ENCODE assay signal across 9 cellular contexts in the genomic region with DNA sequence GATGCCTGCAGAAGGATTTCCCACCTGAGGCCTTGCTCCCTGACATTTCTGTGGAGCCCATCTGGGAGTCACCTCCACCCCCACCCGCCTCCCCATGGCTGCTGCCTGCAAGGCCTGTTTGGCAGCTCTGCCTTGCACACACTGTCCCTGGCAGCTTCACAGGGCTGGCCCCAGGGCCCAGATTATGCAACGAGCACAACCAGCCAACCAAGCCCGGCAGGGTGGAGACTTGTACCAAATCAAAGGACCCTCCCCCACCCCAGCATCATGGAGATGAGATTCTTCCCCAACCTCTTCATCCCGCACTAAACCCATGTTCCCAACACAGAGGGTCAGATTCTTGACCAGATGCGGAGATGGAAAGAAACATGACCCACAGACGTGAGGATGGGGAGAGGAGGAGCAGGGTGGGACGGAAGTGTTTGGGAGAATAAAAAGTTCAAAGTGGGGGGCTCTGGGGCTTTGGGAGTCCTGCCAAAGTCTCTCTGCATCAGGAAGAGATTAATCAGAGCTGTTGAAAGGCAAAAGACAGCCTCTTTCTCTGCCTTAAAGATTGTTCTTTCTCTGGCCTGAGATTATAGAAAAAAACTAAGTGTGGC. TPM values are rescaled to one million over a fixed set of nuclear protein-coding genes. Genes with fewer than 3 reads are reported as not detected.
A peak's percentile ranks its signal among the peaks of the same experiment; 100 is the strongest.
DNase-seq lines count a peak whose midpoint lies in the region; ATAC-seq lines count a peak whose summit lies in the region.
"Had no signal": no experiment of that assay in that cellular context is flagged by ENCODE, and none has a peak within 500 bp of the region (broad histone marks: within the 10 kb centered on the region; RNA-seq: fewer than 3 reads in every experiment).

No MANE protein-coding gene starts in this region.

- no peak for DNase-seq in activated T-cell treated with anti-CD3 and anti-CD28 coated beads, Interleukin-2, amount 50 U/mL, for 72 hours
- DNase-seq in activated T-cell treated with anti-CD3 and anti-CD28 coated beads, Interleukin-2, amount 50 U/mL, for 1 hour, result no peak
- peak; percentile 84 for DNase-seq in adipocyte (ENCODE audit: low read depth)
- peak; percentile 94 to 98 (median 97) for DNase-seq in right cardiac atrium
- no peak for DNase-seq in NCI-H1092 treated with DMSO at 0.1 percent for 48 hours (lab: John Stamatoyannopoulos, UW)

- H3K4me2 ChIP-seq in skeletal muscle satellite cell (ENCODE audit: low read length), result peak overlapping the region; percentile 72

- WGBS in right cardiac atrium, result 30% methylated on average over 7 of the region's 7 CpGs

- H3K4me3 ChIP-seq in adipocyte (ENCODE audit: low read length) (peak overlapping the region; percentile 96), right cardiac atrium (ENCODE audit: low read length) (no peak overlapping the region), skeletal muscle satellite cell (ENCODE audit: low read length) (peak overlapping the region; percentile 7)

- peak overlapping the region; percentile 50 to 73 for H3K4me3 Mint-ChIP-seq in activated T-cell treated with anti-CD3 and anti-CD28 coated beads, Interleukin-2, amount 50 U/mL, for 72 hours

- H3K9me3 ChIP-seq in adipocyte (ENCODE audit: control insufficient read depth, low read length) (no peaks in the 10 kb centered on the region), right cardiac atrium (ENCODE audit: control insufficient read depth, low read length) (no peaks in the 10 kb centered on the region), skeletal muscle satellite cell (replicated peaks; ENCODE audit: low read length) (no peaks in the 10 kb centered on the region)

- H3K4me1 ChIP-seq in adipocyte (ENCODE audit: control insufficient read depth, insufficient read depth, low read length), result peaks cover 54% of the 10 kb centered on the region
- peaks cover 20% of the 10 kb centered on the region for H3K4me1 ChIP-seq in right cardiac atrium (ENCODE audit: control insufficient read depth, insufficient read depth, low read length)
- H3K4me1 ChIP-seq in skeletal muscle satellite cell (ENCODE audit: control insufficient read depth, insufficient read depth, low read length), result peaks cover 43% of the 10 kb centered on the region

- H3K9ac ChIP-seq in adipocyte (ENCODE audit: low read length), result peak overlapping the region; percentile 98
- H3K9ac ChIP-seq in skeletal muscle satellite cell (ENCODE audit: low read depth, low read length), result peak overlapping the region; percentile 45

- peak overlapping the region; percentile 94 for H3K27ac ChIP-seq in right cardiac atrium (ENCODE audit: low read length)
- H3K27ac ChIP-seq: foreskin keratinocyte had no signal

- intact Hi-C loops in right cardiac atrium (cut with DNase I), result no loop called here

- H3K36me3 Mint-ChIP-seq in activated T-cell treated with anti-CD3 and anti-CD28 coated beads, Interleukin-2, amount 50 U/mL, for 72 hours (ENCODE audit: insufficient read depth in 2 of 2), result peaks cover 6 to 17% of the 10 kb centered on the region in 2 donors

- H3K27me3 Mint-ChIP-seq in activated T-cell treated with anti-CD3 and anti-CD28 coated beads, Interleukin-2, amount 50 U/mL, for 72 hours (ENCODE audit: low read depth), result no peaks in the 10 kb centered on the region

- peaks cover 48% of the 10 kb centered on the region for H3K4me1 Mint-ChIP-seq in activated T-cell treated with anti-CD3 and anti-CD28 coated beads, Interleukin-2, amount 50 U/mL, for 72 hours (ENCODE audit: low read depth)

- H3K9me3 Mint-ChIP-seq in activated T-cell treated with anti-CD3 and anti-CD28 coated beads, Interleukin-2, amount 50 U/mL, for 72 hours, result no peaks in the 10 kb centered on the region

- H3K36me3 ChIP-seq in adipocyte (ENCODE audit: control insufficient read depth, insufficient read depth, low read length, severe bottlenecking), result peaks cover 36% of the 10 kb centered on the region
- peaks cover 24% of the 10 kb centered on the region for H3K36me3 ChIP-seq in skeletal muscle satellite cell (ENCODE audit: insufficient read depth, low read length)

- H3K27me3 ChIP-seq in adipocyte (replicated peaks; ENCODE audit: control insufficient read depth, insufficient read depth, low read length) (no peaks in the 10 kb centered on the region), right cardiac atrium (ENCODE audit: control insufficient read depth, insufficient read depth) (no peaks in the 10 kb centered on the region), skeletal muscle satellite cell (ENCODE audit: control insufficient read depth, insufficient read depth, low read length) (no peaks in the 10 kb centered on the region)
- H3K27me3 ChIP-seq: foreskin keratinocyte had no signal

- ATAC-seq in activated T-cell treated with anti-CD3 and anti-CD28 coated beads, Interleukin-2, amount 50 U/mL, for 72 hours (replicated peaks in 1 of 2), result no peak
- ATAC-seq in right cardiac atrium (peak; percentile 53 to 70), HG02610 (IDR thresholded peaks at IDR 0.05; ENCODE audit: unreplicated experiment) (no peak), HG03521 (IDR thresholded peaks at IDR 0.05; ENCODE audit: unreplicated experiment) (no peak)

- H3K27ac Mint-ChIP-seq in activated T-cell treated with anti-CD3 and anti-CD28 coated beads, Interleukin-2, amount 50 U/mL, for 72 hours, result peak overlapping the region; percentile 82

RNA-seq across cellular contexts. Expression of gene SMARCD2, which starts 3.8 kb away (rescaled TPM):
- 100 to 1,000 TPM; 103 to 121 TPM for total RNA-seq in activated T-cell treated with anti-CD3 and anti-CD28 coated beads, Interleukin-2, amount 50 U/mL, for 72 hours
- total RNA-seq in right cardiac atrium, result 10 to 100 TPM; 35.7 to 46.4 (median 37.4) TPM
- polyA plus RNA-seq in right cardiac atrium, result 27.9 TPM
- total RNA-seq in skeletal muscle satellite cell (2012; rRNA removed), result 104 and 120 TPM in 2 replicates

RNA-seq across cellular contexts. Expression of gene FTSJ3, which starts 11.2 kb away (rescaled TPM):
- 10 to 100 TPM; 36.0 to 42.3 TPM for total RNA-seq in activated T-cell treated with anti-CD3 and anti-CD28 coated beads, Interleukin-2, amount 50 U/mL, for 72 hours
- total RNA-seq in right cardiac atrium, result 10 to 100 TPM; 34.2 to 52.3 (median 38.2) TPM
- polyA plus RNA-seq in right cardiac atrium, result 17.2 TPM
- 57.7 and 64.6 TPM in 2 replicates for total RNA-seq in skeletal muscle satellite cell (2012; rRNA removed)

RNA-seq across cellular contexts. Expression of gene PSMC5, which starts 11.5 kb away (rescaled TPM):
- total RNA-seq in activated T-cell treated with anti-CD3 and anti-CD28 coated beads, Interleukin-2, amount 50 U/mL, for 72 hours, result 100 to 1,000 TPM; 144 to 161 TPM
- 100 to 1,000 TPM; 141 to 159 (median 147) TPM for total RNA-seq in right cardiac atrium
- 175 TPM for polyA plus RNA-seq in right cardiac atrium
- 50.9 and 51.2 TPM in 2 replicates for total RNA-seq in skeletal muscle satellite cell (2012; rRNA removed)

RNA-seq across cellular contexts. Expression of gene CSH2, which starts 34.8 kb away (rescaled TPM):
- not detected for total RNA-seq in activated T-cell treated with anti-CD3 and anti-CD28 coated beads, Interleukin-2, amount 50 U/mL, for 72 hours
- not detected for total RNA-seq in right cardiac atrium
- polyA plus RNA-seq in right cardiac atrium, result not detected
- total RNA-seq in skeletal muscle satellite cell (2012; rRNA removed), result not detected in 2 replicates
- total RNA-seq: foreskin keratinocyte had no signal
- polyA plus RNA-seq: foreskin keratinocyte had no signal

RNA-seq across cellular contexts. Expression of gene GH2, which starts 43.1 kb away (rescaled TPM):
- total RNA-seq in activated T-cell treated with anti-CD3 and anti-CD28 coated beads, Interleukin-2, amount 50 U/mL, for 72 hours, result not detected
- total RNA-seq in right cardiac atrium, result not detected
- not detected for polyA plus RNA-seq in right cardiac atrium
- total RNA-seq in skeletal muscle satellite cell (2012; rRNA removed), result not detected in 2 replicates
- total RNA-seq: foreskin keratinocyte had no signal
- polyA plus RNA-seq: foreskin keratinocyte had no signal

Comparison
In these comparisons a context has a peak if more than half of its experiments do, and no peak if none do; other contexts are left out.
1. ATAC-seq: peak in right cardiac atrium (2 of 2); none in activated T-cell treated with anti-CD3 and anti-CD28 coated beads, Interleukin-2, amount 50 U/mL, for 72 hours (0 of 2), HG02610 (single experiment) and HG03521 (single experiment).
2. DNase-seq: peak in adipocyte (single experiment) and right cardiac atrium (3 of 3); none in activated T-cell treated with anti-CD3 and anti-CD28 coated beads, Interleukin-2, amount 50 U/mL, for 72 hours (0 of 2), activated T-cell treated with anti-CD3 and anti-CD28 coated beads, Interleukin-2, amount 50 U/mL, for 1 hour (single experiment) and NCI-H1092 treated with DMSO at 0.1 percent for 48 hours (single experiment).